ENCODE assay signal across 25 cellular contexts in genomic region chr5:160643588-160643987, GRCh38.
"Had no signal": no experiment of that assay in that cellular context is flagged by ENCODE, and none has a peak within 500 bp of the region (broad histone marks: within the 10 kb centered on the region; RNA-seq: fewer than 3 reads in every experiment).

No MANE protein-coding gene starts in this region.

- DNase-seq: activated CD4-positive, alpha-beta T cell treated with anti-CD3 and anti-CD28 coated beads, Interleukin-2, amount 50 U/mL, for 1 hour; activated CD8-positive, alpha-beta T cell treated with anti-CD3 and anti-CD28 coated beads for 36 hours; activated gamma-delta T cell treated with Interleukin-2 at 50 U/mL for 16 hours; activated naive CD4-positive, alpha-beta T cell treated with anti-CD3 and anti-CD28 coated beads, Interleukin-2, amount 50 U/mL, for 16 hours; activated T-cell treated with anti-CD3 and anti-CD28 coated beads, Interleukin-2, amount 50 U/mL, for 4 hours; amniotic stem cell; caudate nucleus; cortex of kidney; endodermal cell; foreskin keratinocyte; heart left ventricle; hypothalamus; immature natural killer cell; kidney; left colon; mammary epithelial cell; naive B cell; nucleus accumbens; pancreas; spleen; stimulated activated naive CD4-positive, alpha-beta T cell; testis; transverse colon had no signal

- ATAC-seq: activated CD8-positive, alpha-beta T cell treated with anti-CD3 and anti-CD28 coated beads for 36 hours; activated T-cell treated with anti-CD3 and anti-CD28 coated beads, Interleukin-2, amount 50 U/mL, for 4 hours; activated T-helper 17 cell treated with anti-CD3 and anti-CD28 coated beads, Interleukin-2, amount 50 U/mL, for 72 hours; foreskin keratinocyte; heart left ventricle; left colon; WTC11 had no signal
